In the genomic region with DNA sequence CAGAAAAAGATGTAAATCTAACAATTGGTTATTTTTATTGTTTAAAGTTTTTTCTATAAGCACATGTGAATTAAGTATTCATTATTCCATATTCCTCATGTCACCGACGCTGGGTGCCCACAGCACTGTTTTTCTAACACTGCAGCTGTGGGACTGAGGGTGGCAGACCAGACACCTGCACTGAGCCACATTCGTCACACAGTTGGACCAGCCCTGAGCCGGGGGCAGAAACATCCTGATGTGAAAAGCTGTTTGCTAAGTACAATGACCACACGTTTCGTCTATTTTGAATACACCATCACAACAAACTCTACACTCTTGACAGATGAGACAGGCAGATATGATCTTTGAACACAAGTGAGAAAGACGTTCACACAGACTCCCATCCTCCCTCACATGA, we compare ENCODE assay signal across 23 cellular contexts.
A peak's percentile ranks its signal among the peaks of the same experiment; 100 is the strongest.
DNase-seq lines count a peak whose midpoint lies in the region; ATAC-seq, FAIRE-seq and TF ChIP-seq lines count a peak whose summit lies in the region.
"Had no signal": no experiment of that assay in that cellular context is flagged by ENCODE, and none has a peak within 500 bp of the region (broad histone marks: within the 10 kb centered on the region; RNA-seq: fewer than 3 reads in every experiment).

No MANE protein-coding gene starts in this region.

- H3K36me3 ChIP-seq in BLaER1 treated with 17β-estradiol and CSF1 and Interleukin-3, amounts not matched to agents 10 nM and 100 nM, result no peaks in the 10 kb centered on the region
- H3K36me3 ChIP-seq in Karpas-422 (ENCODE audit: insufficient read depth, low read length) (no peaks in the 10 kb centered on the region), bronchial epithelial cell (ENCODE audit: control insufficient read depth, insufficient read depth, low read length) (no peaks in the 10 kb centered on the region), HepG2 (replicated peaks in 1 of 2; ENCODE audit: control insufficient read depth in 1 of 2, insufficient read depth in 2 of 2, low read length in 2 of 2) (no peaks in the 10 kb centered on the region)
- H3K36me3 ChIP-seq: BE2C had no signal

- H3K36me3 Mint-ChIP-seq in osteocyte (ENCODE audit: unreplicated experiment), result no peaks in the 10 kb centered on the region
- H3K36me3 Mint-ChIP-seq: CD14-positive monocyte; CD8-positive, alpha-beta memory T cell had no signal

- no peaks in the 10 kb centered on the region for H3K4me1 Mint-ChIP-seq in osteocyte (ENCODE audit: unreplicated experiment)
- H3K4me1 Mint-ChIP-seq: CD14-positive monocyte; CD8-positive, alpha-beta memory T cell had no signal

- in situ Hi-C loops in HepG2 (cut with HindIII; ENCODE audit: extremely low pct_ligation_motif_present, low pct_unique_long_range_greater_than_20kb), result no loop called here

- TF ChIP-seq POLR2A in HepG2 (IDR thresholded peaks at IDR 0.05; ENCODE audit: insufficient read depth in 1 of 2, low read depth in 2 of 2, low read length in 2 of 2), result no peak

- TF ChIP-seq CTCF in bronchial epithelial cell (IDR thresholded peaks at IDR 0.05; ENCODE audit: insufficient read depth, low read length, severe bottlenecking) (no peak), osteocyte (IDR thresholded peaks at IDR 0.05) (no peak), HepG2 (CRISPR knock-in tag; IDR thresholded peaks at IDR 0.05) (no peak)

- no peak overlapping the region for H3K27ac Mint-ChIP-seq in osteocyte (ENCODE audit: unreplicated experiment)
- H3K27ac Mint-ChIP-seq: CD14-positive monocyte; CD4-positive, alpha-beta T cell had no signal

- no peaks in the 10 kb centered on the region for H3K79me2 ChIP-seq in Karpas-422 (ENCODE audit: low read length)
- no peaks in the 10 kb centered on the region for H3K79me2 ChIP-seq in HepG2 (ENCODE audit: insufficient read depth, low read length)

- intact Hi-C loops in HepG2 (cut with micrococcal nuclease; ENCODE audit: unreplicated experiment), result no loop called here

- CTCF ChIA-PET in HepG2 (lab: Yijun Ruan, JAX; ENCODE audit: low intra/inter-chr PET ratio, low total read pairs), result no interaction called here

- H3K4me3 ChIP-seq in BLaER1 treated with 17β-estradiol and CSF1 and Interleukin-3, amounts not matched to agents 10 nM and 100 nM, result no peak overlapping the region
- H3K4me3 ChIP-seq in Karpas-422 (ENCODE audit: low read length) (peak overlapping the region; percentile 26), bronchial epithelial cell (ENCODE audit: low read depth, low read length) (no peak overlapping the region), HepG2 (replicated peaks in 1 of 3; ENCODE audit: insufficient read depth in 1 of 3, low read depth in 2 of 3, low read length in 3 of 3) (no peak overlapping the region)
- H3K4me3 ChIP-seq: A549 had no signal

- H4K20me1 ChIP-seq in BLaER1 treated with 17β-estradiol and CSF1 and Interleukin-3, amounts not matched to agents 10 nM and 100 nM, result no peaks in the 10 kb centered on the region
- no peaks in the 10 kb centered on the region for H4K20me1 ChIP-seq in Karpas-422 (ENCODE audit: insufficient read depth, low read depth, low read length)
- H4K20me1 ChIP-seq in HepG2 (ENCODE audit: insufficient read depth, low read length), result no peaks in the 10 kb centered on the region

- H3K27me3 ChIP-seq in BLaER1 treated with 17β-estradiol and CSF1 and Interleukin-3, amounts not matched to agents 10 nM and 100 nM, result no peaks in the 10 kb centered on the region
- H3K27me3 ChIP-seq in Karpas-422 (ENCODE audit: low read length) (no peaks in the 10 kb centered on the region), bronchial epithelial cell (ENCODE audit: control insufficient read depth, insufficient read depth, low read length) (no peaks in the 10 kb centered on the region), HepG2 (ENCODE audit: control insufficient read depth in 1 of 2, insufficient read depth in 2 of 2, low read length in 2 of 2) (no peaks in the 10 kb centered on the region; a peak in 1 of 5 replicates)
- H3K27me3 ChIP-seq: BE2C had no signal

- no peaks in the 10 kb centered on the region for H3K9me2 ChIP-seq in Karpas-422 (replicated peaks; ENCODE audit: insufficient read depth, low read length)

- TF ChIP-seq EP300 in HepG2 (IDR thresholded peaks at IDR 0.05; ENCODE audit: low read depth in 2 of 2, low read length in 2 of 2), result no peak
- no peak for TF ChIP-seq EP300 in HepG2 (CRISPR knock-in tag; IDR thresholded peaks at IDR 0.05; ENCODE audit: borderline replicate concordance)

- FAIRE-seq in bronchial epithelial cell (lab: Jason Lieb, UNC) (peak; percentile 92), HepG2 (lab: Jason Lieb, UNC) (no peak)
- FAIRE-seq: A549, D721Med, GM12891, H1 had no signal

- H3K9me3 ChIP-seq in BLaER1 treated with 17β-estradiol and CSF1 and Interleukin-3, amounts not matched to agents 10 nM and 100 nM (replicated peaks in 1 of 11), result no peaks in the 10 kb centered on the region
- H3K9me3 ChIP-seq in Karpas-422 (ENCODE audit: low read length) (no peaks in the 10 kb centered on the region), HepG2 (ENCODE audit: low read length) (no peaks in the 10 kb centered on the region)
- H3K9me3 ChIP-seq: A549, BE2C had no signal

- H3K4me1 ChIP-seq in BLaER1 treated with 17β-estradiol and CSF1 and Interleukin-3, amounts not matched to agents 10 nM and 100 nM, result peaks cover 0 to 13% (median 3%) of the 10 kb centered on the region in 10 experiments; a peak in 7 of 20 replicates
- H3K4me1 ChIP-seq in Karpas-422 (ENCODE audit: low read length), result peaks cover 22% of the 10 kb centered on the region
- H3K4me1 ChIP-seq in HepG2 (ENCODE audit: insufficient read depth, low read length), result no peaks in the 10 kb centered on the region
- H3K4me1 ChIP-seq: A549, BE2C had no signal

- no peak overlapping the region for H3K9ac ChIP-seq in BLaER1 treated with 17β-estradiol and CSF1 and Interleukin-3, amounts not matched to agents 10 nM and 100 nM
- H3K9ac ChIP-seq in Karpas-422 (ENCODE audit: low read length), result no peak overlapping the region
- H3K9ac ChIP-seq in HepG2 (ENCODE audit: insufficient read depth, low read depth, low read length), result no peak overlapping the region

- peaks cover 29% of the 10 kb centered on the region for H3K9me3 Mint-ChIP-seq in osteocyte (ENCODE audit: unreplicated experiment)

- no peak for ATAC-seq in HepG2
- ATAC-seq: A549 had no signal

- H3K27ac ChIP-seq in BLaER1 treated with 17β-estradiol and CSF1 and Interleukin-3, amounts not matched to agents 10 nM and 100 nM, result no peak overlapping the region; a peak in 1 of 22 replicates
- H3K27ac ChIP-seq in Karpas-422 (ENCODE audit: low read length), result peak overlapping the region; percentile 23; the same call in 1 of the 2 replicates
- H3K27ac ChIP-seq in HepG2 (ENCODE audit: extremely low read length, insufficient read depth, low read length), result no peak overlapping the region
- H3K27ac ChIP-seq: A549 had no signal

- H3K4me2 ChIP-seq in BLaER1 treated with 17β-estradiol and CSF1 and Interleukin-3, amounts not matched to agents 10 nM and 100 nM, result peak overlapping the region in 6 of 11 experiments; percentile 5 to 44 (median 24); a peak in 6 of 22 replicates
- H3K4me2 ChIP-seq in Karpas-422 (ENCODE audit: low read depth, low read length, poor library complexity, severe bottlenecking), result peak overlapping the region; percentile 55
- no peak overlapping the region for H3K4me2 ChIP-seq in HepG2 (ENCODE audit: low read depth, low read length)
- H3K4me2 ChIP-seq: A549 had no signal

- no peak overlapping the region for H3K4me3 Mint-ChIP-seq in osteocyte (ENCODE audit: unreplicated experiment)
- H3K4me3 Mint-ChIP-seq: CD14-positive monocyte; CD4-positive, alpha-beta T cell had no signal

- WGBS in HepG2 (ENCODE audit: low lambda C conversion rate), result 13% methylated on average over 7 of the region's 7 CpGs

- no peak for TF ChIP-seq RAD21 in HepG2 (CRISPR knock-in tag; IDR thresholded peaks at IDR 0.05)

- BruUV-seq in HepG2 (replicated peaks; lab: Mats Ljungman, UMichigan), result no TSS peak

- no peaks in the 10 kb centered on the region for H3K27me3 Mint-ChIP-seq in osteocyte (ENCODE audit: unreplicated experiment)
- H3K27me3 Mint-ChIP-seq: CD4-positive, alpha-beta T cell had no signal

- DNase-seq in Karpas-422, result peak; percentile 60
- no peak for DNase-seq in bronchial epithelial cell (ENCODE audit: low read depth)
- peak; percentile 38 for DNase-seq in osteocyte (ENCODE audit: extremely low spot score, unreplicated experiment)
- DNase-seq in HepG2 (ENCODE audit: low spot score), result no peak
- no peak for DNase-seq in activated effector memory CD4-positive, alpha-beta T cell treated with Interleukin-2 at 50 U/mL for 16 hours
- no peak for DNase-seq in GOT3 (lab: John Stamatoyannopoulos, UW)
- DNase-seq: 8988T; ACHN; AML-193; BE2C; CD4-positive, alpha-beta T cell; CD8-positive, alpha-beta memory T cell; DMS 273 treated with DMSO at 0.1 percent for 48 hours; DMS79; GF-D8; H7; HCEC 1CT had no signal

- POLR2A ChIA-PET in HepG2 (lab: Yijun Ruan, JAX), result no interaction called here

- H2AFZ ChIP-seq in Karpas-422 (ENCODE audit: low read length), result peak overlapping the region; percentile 68; the same call in 1 of the 2 replicates
- no peak overlapping the region for H2AFZ ChIP-seq in HepG2 (ENCODE audit: low read length)

TF ChIP-seq in HepG2, 621 proteins besides CTCF, POLR2A, EP300 and RAD21 (continues in another document):
- TF ChIP-seq SRF (IDR thresholded peaks at IDR 0.05; ENCODE audit: low read depth, low read length), result no peak
- no peak for TF ChIP-seq KDM5B (CRISPR knock-in tag; IDR thresholded peaks at IDR 0.05; ENCODE audit: borderline replicate concordance)
- TF ChIP-seq CC2D1A (CRISPR knock-in tag; IDR thresholded peaks at IDR 0.05), result no peak
- TF ChIP-seq, protein P1, sequence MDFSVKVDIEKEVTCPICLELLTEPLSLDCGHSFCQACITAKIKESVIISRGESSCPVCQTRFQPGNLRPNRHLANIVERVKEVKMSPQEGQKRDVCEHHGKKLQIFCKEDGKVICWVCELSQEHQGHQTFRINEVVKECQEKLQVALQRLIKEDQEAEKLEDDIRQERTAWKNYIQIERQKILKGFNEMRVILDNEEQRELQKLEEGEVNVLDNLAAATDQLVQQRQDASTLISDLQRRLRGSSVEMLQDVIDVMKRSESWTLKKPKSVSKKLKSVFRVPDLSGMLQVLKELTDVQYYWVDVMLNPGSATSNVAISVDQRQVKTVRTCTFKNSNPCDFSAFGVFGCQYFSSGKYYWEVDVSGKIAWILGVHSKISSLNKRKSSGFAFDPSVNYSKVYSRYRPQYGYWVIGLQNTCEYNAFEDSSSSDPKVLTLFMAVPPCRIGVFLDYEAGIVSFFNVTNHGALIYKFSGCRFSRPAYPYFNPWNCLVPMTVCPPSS (IDR thresholded peaks at IDR 0.05), result no peak

Comparison
In these comparisons a context has a peak if more than half of its experiments do, and no peak if none do; other contexts are left out.
1. DNase-seq: peak in Karpas-422 (single experiment) and osteocyte (single experiment); none in bronchial epithelial cell (single experiment), HepG2 (single experiment), activated effector memory CD4-positive, alpha-beta T cell treated with Interleukin-2 at 50 U/mL for 16 hours (single experiment) and GOT3 (single experiment).